ENCODE assay signal across 8 cellular contexts in genomic region chr7:100271716-100272537, GRCh38. TPM values are rescaled to one million over a fixed set of nuclear protein-coding genes. Genes with fewer than 3 reads are reported as not detected.
DNase-seq lines count a peak whose midpoint lies in the region; ATAC-seq, FAIRE-seq and TF ChIP-seq lines count a peak whose summit lies in the region.

No MANE protein-coding gene starts in this region.

- H3K36me3 Mint-ChIP-seq in progenitor cell of endocrine pancreas (ENCODE audit: insufficient read depth): peaks cover under 1% of the 10 kb centered on the region

- peak overlapping the region; percentile 85 for H3K4me3 ChIP-seq in left ventricle myocardium inferior

- no peaks in the 10 kb centered on the region for H3K27me3 ChIP-seq in left ventricle myocardium inferior (ENCODE audit: low read depth)

- intact Hi-C loops in left ventricle myocardium inferior (cut with micrococcal nuclease): no loop called here

- FAIRE-seq in GM12891 (lab: Jason Lieb, UNC): peak; percentile 98

- no peaks in the 10 kb centered on the region for H3K27me3 Mint-ChIP-seq in progenitor cell of endocrine pancreas

- peaks cover 26% of the 10 kb centered on the region for H3K4me1 ChIP-seq in left ventricle myocardium inferior

- peak; percentile 91 for ATAC-seq in HG02763 (IDR thresholded peaks at IDR 0.05; ENCODE audit: unreplicated experiment)

- peak overlapping the region; percentile 94 for H3K27ac Mint-ChIP-seq in progenitor cell of endocrine pancreas

- DNase-seq in GM12891 (ENCODE audit: insufficient read length, low spot score): peak; percentile 90
- peak; percentile 80 for DNase-seq in NCI-H1417 treated with DMSO at 0.1 percent for 48 hours (lab: John Stamatoyannopoulos, UW)
- peak; percentile 93 for DNase-seq in T follicular helper cell (ENCODE audit: low read depth)
- DNase-seq in amniotic stem cell (lab: John Stamatoyannopoulos, UW): peak; percentile 47
- DNase-seq in left ventricle myocardium inferior: peak; percentile 99
- DNase-seq in progenitor cell of endocrine pancreas (ENCODE audit: low spot score, unreplicated experiment): peak; percentile 99
- peak; percentile 98 for DNase-seq in ureter (ENCODE audit: low spot score)

- peaks cover 28% of the 10 kb centered on the region for H3K4me1 Mint-ChIP-seq in progenitor cell of endocrine pancreas (ENCODE audit: low read depth)

- H3K27ac ChIP-seq in left ventricle myocardium inferior (replicated peaks): peak overlapping the region; percentile 83

- H3K36me3 ChIP-seq in left ventricle myocardium inferior: no peaks in the 10 kb centered on the region

- no peak for TF ChIP-seq POLR2A in GM12891 (IDR thresholded peaks at IDR 0.05; ENCODE audit: low read depth, low read length)

- TF ChIP-seq CTCF in left ventricle myocardium inferior (IDR thresholded peaks at IDR 0.05; ENCODE audit: borderline replicate concordance) (peak; percentile 62), progenitor cell of endocrine pancreas (IDR thresholded peaks at IDR 0.05; ENCODE audit: unreplicated experiment) (peak; percentile 35)

- H3K9me3 Mint-ChIP-seq in progenitor cell of endocrine pancreas (ENCODE audit: low read depth): no peaks in the 10 kb centered on the region

- peak overlapping the region; percentile 75 for H3K4me3 Mint-ChIP-seq in progenitor cell of endocrine pancreas (ENCODE audit: low read depth)

- H3K9me3 ChIP-seq in left ventricle myocardium inferior (replicated peaks): no peaks in the 10 kb centered on the region

TF ChIP-seq in GM12891, 5 proteins besides CTCF, POLR2A, EP300 and RAD21:
- TF ChIP-seq POLR2AphosphoS5 (IDR thresholded peaks at IDR 0.05; ENCODE audit: low read depth, low read length) (0 out of 2 replicates have a peak, but pooled peaks have one; percentile 25), PAX5 (IDR thresholded peaks at IDR 0.05; ENCODE audit: insufficient read depth, low read length, severe bottlenecking) (no peak)
TF ChIP-seq in GM12891: peak in this region for 1.

RNA-seq across cellular contexts. Expression of gene SPDYE3, which starts 35.6 kb away (rescaled TPM):
- polyA plus RNA-seq in GM12891 (2012; ENCODE audit: low read depth, missing spikeins): 4.5 TPM
- total RNA-seq in left ventricle myocardium inferior (not detected), progenitor cell of endocrine pancreas (not detected in 2 replicates), ureter (not detected)

RNA-seq across cellular contexts. Expression of gene PVRIG, which starts 52.2 kb away (rescaled TPM):
- polyA plus RNA-seq in GM12891 (2012; ENCODE audit: low read depth, missing spikeins): 9.5 TPM
- total RNA-seq in left ventricle myocardium inferior (not detected), progenitor cell of endocrine pancreas (not detected in 2 replicates), ureter (1.1 TPM)

Comparison
In these comparisons a context has a peak if more than half of its experiments do, and no peak if none do; other contexts are left out.
1. Peak in every context shown above with its lines: DNase-seq, ATAC-seq, H3K4me3 ChIP-seq and H3K27ac ChIP-seq.
2. DNase-seq: peak in every context shown above with its lines; median percentile 99 in left ventricle myocardium inferior; 99 in progenitor cell of endocrine pancreas; 98 in ureter; 93 in T follicular helper cell; 90 in GM12891; 80 in NCI-H1417 treated with DMSO at 0.1 percent for 48 hours; 47 in amniotic stem cell.